ENCODE assay signal across 1 cellular context in genomic region chr10:32338262-32338661, GRCh38.
A peak's percentile ranks its signal among the peaks of the same experiment; 100 is the strongest.
TF ChIP-seq lines count a peak whose summit lies in the region.

No MANE protein-coding gene starts in this region.

TF ChIP-seq in K562, 482 proteins besides CTCF, POLR2A, EP300 and RAD21 (continued from another document):
- no peak for TF ChIP-seq ZNF766 (CRISPR knock-in tag; conservative IDR thresholded peaks at IDR 0.05)
- peak; percentile 54; the same call in 1 of the 2 replicates for TF ChIP-seq PHF21A (IDR thresholded peaks at IDR 0.05; ENCODE audit: borderline replicate concordance, low read depth)
- peak; percentile 35 to 37; a peak in 3 of 4 replicates for TF ChIP-seq KDM1A (IDR thresholded peaks at IDR 0.05)
